1 cellular context compared by ENCODE assay signal in genomic region chr9:16871358-16872151, GRCh38.
TF ChIP-seq lines count a peak whose summit lies in the region.

No MANE protein-coding gene starts in this region.

TF ChIP-seq in GM23338, 12 proteins besides CTCF, POLR2A, EP300 and RAD21 (continued from another document):
- TF ChIP-seq REST (IDR thresholded peaks at IDR 0.05; ENCODE audit: unreplicated experiment) (no peak), ETS1 (IDR thresholded peaks at IDR 0.05) (no peak), EZH2phosphoT487 (IDR thresholded peaks at IDR 0.05; ENCODE audit: unreplicated experiment) (no peak), ZNF114 (CRISPR knock-in tag; IDR thresholded peaks at IDR 0.05) (no peak), NANOG (IDR thresholded peaks at IDR 0.05; ENCODE audit: borderline replicate concordance) (no peak)
